34 cellular contexts compared by ENCODE assay signal in genomic region chr6:46964716-46965519, GRCh38. TPM values are rescaled to one million over a fixed set of nuclear protein-coding genes. Genes with fewer than 3 reads are reported as not detected.
DNase-seq lines count a peak whose midpoint lies in the region; ATAC-seq and TF ChIP-seq lines count a peak whose summit lies in the region.
"Had no signal": no experiment of that assay in that cellular context is flagged by ENCODE, and none has a peak within 500 bp of the region (broad histone marks: within the 10 kb centered on the region; RNA-seq: fewer than 3 reads in every experiment).

No MANE protein-coding gene starts in this region.

- H3K27me3 Mint-ChIP-seq in activated T-cell treated with anti-CD3 and anti-CD28 coated beads, Interleukin-2, amount 50 U/mL, for 24 hours, result peaks cover 11% of the 10 kb centered on the region
- H3K27me3 Mint-ChIP-seq: stimulated activated naive B cell treated with anti-CD40 and anti-IgM and Interleukin-4, amounts not matched to agents 10 μg/mL and 1 μg/mL and 100 μg/mL, for 72 hours had no signal

- H3K9ac ChIP-seq in mammary epithelial cell (ENCODE audit: insufficient read depth, low read length), result no peak overlapping the region

- TF ChIP-seq CTCF in right atrium auricular region (IDR thresholded peaks at IDR 0.05), result no peak
- no peak for TF ChIP-seq CTCF in mammary epithelial cell (conservative IDR thresholded peaks at IDR 0.05 in 1 of 2, IDR thresholded peaks at IDR 0.05 in 1 of 2; ENCODE audit: extremely low read depth in 1 of 2, insufficient read depth in 1 of 2, low read depth in 1 of 2, low read length in 2 of 2)
- TF ChIP-seq CTCF in left lung (IDR thresholded peaks at IDR 0.05), result no peak
- TF ChIP-seq CTCF in upper lobe of right lung (IDR thresholded peaks at IDR 0.05), result no peak

- in situ Hi-C loops in mammary epithelial cell (cut with MboI; ENCODE audit: low sequenced_read_pairs in 2 of 2), result no loop called here

- H3K36me3 ChIP-seq in right atrium auricular region (no peaks in the 10 kb centered on the region), mammary epithelial cell (ENCODE audit: insufficient read depth, low read length) (no peaks in the 10 kb centered on the region), left lung (no peaks in the 10 kb centered on the region), upper lobe of right lung (no peaks in the 10 kb centered on the region)
- H3K36me3 ChIP-seq: HAP-1, neutrophil, Peyer's patch, sigmoid colon, SJCRH30, upper lobe of left lung had no signal

- CTCF ChIA-PET in mammary epithelial cell (lab: Charles Lee; ENCODE audit: low non-redundant PET), result no interaction called here

- dilution Hi-C loops in mammary epithelial cell (cut with HindIII; ENCODE audit: low sequenced_read_pairs), result no loop called here

- H3K79me2 ChIP-seq in mammary epithelial cell (ENCODE audit: insufficient read depth, low read length), result no peaks in the 10 kb centered on the region

- H4K20me1 ChIP-seq in mammary epithelial cell (ENCODE audit: insufficient read depth, low read length), result no peaks in the 10 kb centered on the region

- no peaks in the 10 kb centered on the region for H3K36me3 Mint-ChIP-seq in activated T-cell treated with anti-CD3 and anti-CD28 coated beads, Interleukin-2, amount 50 U/mL, for 24 hours (ENCODE audit: low read depth)
- H3K36me3 Mint-ChIP-seq: activated naive CD8-positive, alpha-beta T cell treated with anti-CD3 and anti-CD28 coated beads, Interleukin-2, amount 10 ng/mL, durations not matched to agents 7 days and 5 days; naive B cell; stimulated activated naive B cell treated with anti-CD40 and anti-IgM and Interleukin-4, amounts not matched to agents 10 μg/mL and 1 μg/mL and 100 μg/mL, for 72 hours; T-cell had no signal

- peak overlapping the region; percentile 47 for H3K4me2 ChIP-seq in mammary epithelial cell (ENCODE audit: insufficient read depth, low read depth, low read length)

- no peak overlapping the region for H3K4me3 Mint-ChIP-seq in activated T-cell treated with anti-CD3 and anti-CD28 coated beads, Interleukin-2, amount 50 U/mL, for 24 hours
- H3K4me3 Mint-ChIP-seq: activated naive CD8-positive, alpha-beta T cell treated with anti-CD3 and anti-CD28 coated beads, Interleukin-2, amount 10 ng/mL, durations not matched to agents 7 days and 5 days; naive B cell; stimulated activated naive B cell treated with anti-CD40 and anti-IgM and Interleukin-4, amounts not matched to agents 10 μg/mL and 1 μg/mL and 100 μg/mL, for 72 hours; T-cell had no signal

- H3K4me1 ChIP-seq in right atrium auricular region (peaks cover 0 to 30% of the 10 kb centered on the region in 2 donors), mammary epithelial cell (ENCODE audit: insufficient read depth, low read length) (peaks cover 39% of the 10 kb centered on the region), left lung (peaks cover 4 to 8% of the 10 kb centered on the region in 2 donors), upper lobe of right lung (peaks cover 16% of the 10 kb centered on the region)
- H3K4me1 ChIP-seq: HAP-1, Peyer's patch, sigmoid colon, SJCRH30 had no signal

- no peaks in the 10 kb centered on the region for H3K4me1 Mint-ChIP-seq in activated T-cell treated with anti-CD3 and anti-CD28 coated beads, Interleukin-2, amount 50 U/mL, for 24 hours (ENCODE audit: low read depth)
- H3K4me1 Mint-ChIP-seq: activated naive CD8-positive, alpha-beta T cell treated with anti-CD3 and anti-CD28 coated beads, Interleukin-2, amount 10 ng/mL, durations not matched to agents 7 days and 5 days; naive B cell; stimulated activated naive B cell treated with anti-CD40 and anti-IgM and Interleukin-4, amounts not matched to agents 10 μg/mL and 1 μg/mL and 100 μg/mL, for 72 hours; T-cell had no signal

- no peak for DNase-seq in Right ventricle myocardium superior
- DNase-seq in right atrium auricular region (ENCODE audit: low spot score), result no peak
- DNase-seq in mammary epithelial cell, result no peak
- DNase-seq in left lung, result no peak
- DNase-seq in upper lobe of right lung, result no peak
- no peak for DNase-seq in SKM-1 (lab: John Stamatoyannopoulos, UW; ENCODE audit: unreplicated experiment)
- no peak for DNase-seq in putamen (ENCODE audit: low spot score)
- no peak for DNase-seq in activated T-cell treated with anti-CD3 and anti-CD28 coated beads, Interleukin-2, amount 50 U/mL, for 24 hours
- DNase-seq: 8988T; activated CD4-positive, alpha-beta T cell treated with anti-CD3 and anti-CD28 coated beads for 48 hours; activated CD8-positive, alpha-beta memory T cell treated with anti-CD3 and anti-CD28 coated beads for 24 hours; activated gamma-delta T cell; activated naive CD8-positive, alpha-beta T cell treated with anti-CD3 and anti-CD28 coated beads, Interleukin-2, amount 10 ng/mL, durations not matched to agents 7 days and 5 days; activated T-cell treated with anti-CD3 and anti-CD28 coated beads for 4 hours; C1 segment of cervical spinal cord; Caco-2; DMS53; GDM1; Karpas-422; naive B cell; NCI-H1436 treated with DMSO at 0.1 percent for 48 hours; NCI-H2081 treated with DMSO at 0.1 percent for 48 hours; NCI-H774; Peyer's patch; sigmoid colon; SJCRH30; stimulated activated CD4-positive, alpha-beta T cell treated with anti-CD3 and anti-CD28 coated beads, Interleukin-15, amount 100 ng/mL, for 24 hours; stimulated activated naive B cell treated with anti-CD40 and anti-IgM and Interleukin-4, amounts not matched to agents 10 μg/mL and 1 μg/mL and 100 μg/mL, for 72 hours; substantia nigra; T-cell; upper lobe of left lung had no signal

- BruUV-seq in mammary epithelial cell (replicated peaks; lab: Mats Ljungman, UMichigan), result no TSS peak

- H3K4me3 ChIP-seq in right atrium auricular region (no peak overlapping the region), mammary epithelial cell (replicated peaks in 1 of 3; ENCODE audit: insufficient read depth in 1 of 3, low read depth in 2 of 3, low read length in 3 of 3) (no peak overlapping the region), left lung (no peak overlapping the region), upper lobe of right lung (no peak overlapping the region)
- H3K4me3 ChIP-seq: HAP-1, Peyer's patch, sigmoid colon, SJCRH30, upper lobe of left lung had no signal

- peak overlapping the region; percentile 83 for H2AFZ ChIP-seq in mammary epithelial cell (ENCODE audit: low read depth, low read length)

- no peaks in the 10 kb centered on the region for H3K9me3 Mint-ChIP-seq in activated T-cell treated with anti-CD3 and anti-CD28 coated beads, Interleukin-2, amount 50 U/mL, for 24 hours
- H3K9me3 Mint-ChIP-seq: activated naive CD8-positive, alpha-beta T cell treated with anti-CD3 and anti-CD28 coated beads, Interleukin-2, amount 10 ng/mL, durations not matched to agents 7 days and 5 days; stimulated activated naive B cell treated with anti-CD40 and anti-IgM and Interleukin-4, amounts not matched to agents 10 μg/mL and 1 μg/mL and 100 μg/mL, for 72 hours; T-cell had no signal

- H3K27ac Mint-ChIP-seq in activated T-cell treated with anti-CD3 and anti-CD28 coated beads, Interleukin-2, amount 50 U/mL, for 24 hours, result no peak overlapping the region
- H3K27ac Mint-ChIP-seq: activated naive CD8-positive, alpha-beta T cell treated with anti-CD3 and anti-CD28 coated beads, Interleukin-2, amount 10 ng/mL, durations not matched to agents 7 days and 5 days; naive B cell; progenitor cell of endocrine pancreas; stimulated activated naive B cell treated with anti-CD40 and anti-IgM and Interleukin-4, amounts not matched to agents 10 μg/mL and 1 μg/mL and 100 μg/mL, for 72 hours; T-cell had no signal

- peak; percentile 41 for ATAC-seq in Right ventricle myocardium superior (ENCODE audit: poor library complexity)
- ATAC-seq in left lung, result peak; percentile 79
- ATAC-seq in upper lobe of right lung, result peak; percentile 76
- ATAC-seq: stimulated activated naive B cell treated with anti-CD40 and anti-IgM and Interleukin-4, amounts not matched to agents 10 μg/mL and 1 μg/mL and 100 μg/mL, for 72 hours; T-cell had no signal

- H3K9me3 ChIP-seq in right atrium auricular region (no peaks in the 10 kb centered on the region), mammary epithelial cell (replicated peaks; ENCODE audit: insufficient read depth, low read length) (no peaks in the 10 kb centered on the region), left lung (no peaks in the 10 kb centered on the region), upper lobe of right lung (no peaks in the 10 kb centered on the region)
- H3K9me3 ChIP-seq: Caco-2, HAP-1, neutrophil, Peyer's patch, sigmoid colon, SJCRH30, upper lobe of left lung had no signal

- H3K27me3 ChIP-seq in right atrium auricular region (no peaks in the 10 kb centered on the region), mammary epithelial cell (ENCODE audit: insufficient read depth, low read length) (no peaks in the 10 kb centered on the region), left lung (no peaks in the 10 kb centered on the region), upper lobe of right lung (no peaks in the 10 kb centered on the region)
- H3K27me3 ChIP-seq: neutrophil, Peyer's patch, sigmoid colon, SJCRH30, upper lobe of left lung had no signal

- intact Hi-C loops in Right ventricle myocardium superior (cut with DNase I) (no loop called here), mammary epithelial cell (cut with micrococcal nuclease) (no loop called here), left lung (cut with DNase I) (no loop called here), upper lobe of right lung (cut with DNase I) (no loop called here)

- 28% methylated on average over 12 of the region's 12 CpGs for WGBS in mammary epithelial cell (ENCODE audit: low coverage, missing lambda C conversion rate)

- no peak overlapping the region for H3K27ac ChIP-seq in right atrium auricular region
- no peak overlapping the region for H3K27ac ChIP-seq in mammary epithelial cell (ENCODE audit: insufficient read depth, low read depth, low read length)
- peak overlapping the region in 1 of 2 donors; percentile 26 for H3K27ac ChIP-seq in left lung
- H3K27ac ChIP-seq in upper lobe of right lung, result peak overlapping the region; percentile 1
- H3K27ac ChIP-seq: neutrophil, Peyer's patch, sigmoid colon, SJCRH30 had no signal

RNA-seq across cellular contexts. Expression of gene ADGRF5, which starts 43.2 kb away (rescaled TPM):
- total RNA-seq in Right ventricle myocardium superior (41.1 TPM), right atrium auricular region (10 to 100 TPM; 38.4 to 59.4 TPM), mammary epithelial cell (1 to 10 TPM in 1 of 2 donors, under 1 TPM in 1; 0.09 to 1.5 TPM), left lung (100 to 1,000 TPM; 219 to 357 TPM), upper lobe of right lung (283 TPM)
- 0.01 TPM for polyA plus RNA-seq in mammary epithelial cell
- not detected for polyA minus RNA-seq in mammary epithelial cell
- total RNA-seq: activated naive CD8-positive, alpha-beta T cell treated with anti-CD3 and anti-CD28 coated beads, Interleukin-2, amount 10 ng/mL, durations not matched to agents 7 days and 5 days; Caco-2; progenitor cell of endocrine pancreas had no signal

Comparison
In these comparisons a context has a peak if more than half of its experiments do, and no peak if none do; other contexts are left out.
1. RNA of gene ADGRF5, which starts 43.2 kb away (total RNA-seq): 219 to 357 TPM in left lung, 283 TPM in upper lobe of right lung (single experiment), 38.4 to 59.4 TPM in right atrium auricular region and 41.1 TPM in Right ventricle myocardium superior (single experiment); 0.09 to 1.5 TPM in mammary epithelial cell; every median in the first group is over 10 times any median in the second.
2. Peak in every context shown above with its lines, with median percentiles within 50 percentile points of each other: ATAC-seq.